Comparison of ENCODE assay signal across 21 cellular contexts in the genomic region with DNA sequence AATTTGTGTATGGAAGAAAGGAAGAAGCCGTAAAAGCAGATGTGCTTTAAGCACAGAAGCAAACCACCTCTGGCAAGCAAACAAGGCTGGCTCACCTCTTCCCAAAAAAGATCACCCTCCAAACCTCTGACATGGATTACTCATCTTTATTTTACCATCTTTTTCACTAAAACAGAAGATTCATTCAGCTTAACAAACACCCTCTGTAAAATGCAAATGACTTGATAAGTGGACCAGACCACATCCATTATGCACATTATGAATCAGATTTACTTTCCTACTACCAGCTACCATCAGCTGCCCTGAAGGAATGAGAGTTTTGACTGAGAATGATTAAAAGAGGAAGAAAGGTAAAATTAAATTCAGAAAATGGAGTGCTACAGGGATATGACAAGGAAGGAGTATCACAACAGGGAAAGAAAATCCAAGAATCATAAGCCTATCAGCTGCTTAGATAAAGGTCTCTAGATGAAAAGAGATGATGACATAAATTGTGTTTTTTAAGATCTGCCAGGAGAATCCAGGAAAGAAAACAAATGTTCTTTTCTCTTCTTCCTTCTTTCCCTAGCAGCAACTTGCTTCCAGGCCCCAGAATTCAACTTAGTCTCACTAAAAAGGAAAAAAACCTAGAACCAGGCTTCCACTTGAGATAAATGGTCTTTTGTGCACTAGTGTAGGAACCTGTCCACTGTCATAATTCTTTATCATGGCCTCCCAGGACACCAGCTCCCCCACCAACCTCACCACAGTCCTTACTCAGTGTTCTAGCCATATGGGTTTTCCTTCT. TPM values are rescaled to one million over a fixed set of nuclear protein-coding genes. Genes with fewer than 3 reads are reported as not detected.
A peak's percentile ranks its signal among the peaks of the same experiment; 100 is the strongest.
DNase-seq lines count a peak whose midpoint lies in the region; ATAC-seq and TF ChIP-seq lines count a peak whose summit lies in the region.
"Had no signal": no experiment of that assay in that cellular context is flagged by ENCODE, and none has a peak within 500 bp of the region (broad histone marks: within the 10 kb centered on the region; RNA-seq: fewer than 3 reads in every experiment).

No MANE protein-coding gene starts in this region.

- H3K79me2 ChIP-seq in PC-3 (ENCODE audit: low read length): no peaks in the 10 kb centered on the region
- H3K79me2 ChIP-seq: parathyroid adenoma had no signal

- intact Hi-C loops in activated CD8-positive, alpha-beta T cell treated with anti-CD3 and anti-CD28 coated beads for 36 hours (cut with micrococcal nuclease): no loop called here
- intact Hi-C loops in PC-3 (cut with micrococcal nuclease): no loop called here

- H3K4me3 ChIP-seq in PC-3 (ENCODE audit: low read length) (no peak overlapping the region), fibroblast of villous mesenchyme (ENCODE audit: low read depth, low read length) (no peak overlapping the region)
- H3K4me3 ChIP-seq: K562, spleen had no signal

- H3K27me3 Mint-ChIP-seq in activated CD8-positive, alpha-beta T cell treated with anti-CD3 and anti-CD28 coated beads for 36 hours: no peaks in the 10 kb centered on the region
- H3K27me3 Mint-ChIP-seq in activated CD8-positive, alpha-beta T cell treated with anti-CD3 and anti-CD28 coated beads, Interleukin-2, amount 10 ng/mL, durations not matched to agents 7 days and 5 days (ENCODE audit: low read depth): no peaks in the 10 kb centered on the region
- no peaks in the 10 kb centered on the region for H3K27me3 Mint-ChIP-seq in stimulated activated naive B cell treated with anti-CD40 and anti-IgM and Interleukin-4, amounts not matched to agents 10 μg/mL and 1 μg/mL and 100 μg/mL, for 72 hours
- H3K27me3 Mint-ChIP-seq: CD4-positive, alpha-beta T cell had no signal

- no peaks in the 10 kb centered on the region for H3K36me3 ChIP-seq in PC-3 (ENCODE audit: low read depth, low read length)

- H3K9me3 ChIP-seq in PC-3 (ENCODE audit: low read length): no peaks in the 10 kb centered on the region
- H3K9me3 ChIP-seq: spleen had no signal

- H3K9ac ChIP-seq in PC-3 (ENCODE audit: low read length): no peak overlapping the region
- H3K9ac ChIP-seq: parathyroid adenoma had no signal

- H3K4me1 ChIP-seq in PC-3 (ENCODE audit: insufficient read depth, low read length): 0 out of 2 replicates have a peak, but pooled peaks cover 6% of the 10 kb centered on the region
- H3K4me1 ChIP-seq: parathyroid adenoma had no signal

- no peaks in the 10 kb centered on the region for H3K9me2 ChIP-seq in PC-3 (replicated peaks; ENCODE audit: low read length)

- no peaks in the 10 kb centered on the region for H3K9me3 Mint-ChIP-seq in activated CD8-positive, alpha-beta T cell treated with anti-CD3 and anti-CD28 coated beads for 36 hours
- no peaks in the 10 kb centered on the region for H3K9me3 Mint-ChIP-seq in activated CD8-positive, alpha-beta T cell treated with anti-CD3 and anti-CD28 coated beads, Interleukin-2, amount 10 ng/mL, durations not matched to agents 7 days and 5 days (ENCODE audit: insufficient read depth)
- H3K9me3 Mint-ChIP-seq in stimulated activated naive B cell treated with anti-CD40 and anti-IgM and Interleukin-4, amounts not matched to agents 10 μg/mL and 1 μg/mL and 100 μg/mL, for 72 hours: no peaks in the 10 kb centered on the region
- H3K9me3 Mint-ChIP-seq: CD4-positive, alpha-beta T cell had no signal

- H3K4me1 Mint-ChIP-seq in activated CD8-positive, alpha-beta T cell treated with anti-CD3 and anti-CD28 coated beads for 36 hours (ENCODE audit: low read depth): peaks cover 12% of the 10 kb centered on the region
- H3K4me1 Mint-ChIP-seq in activated CD8-positive, alpha-beta T cell treated with anti-CD3 and anti-CD28 coated beads, Interleukin-2, amount 10 ng/mL, durations not matched to agents 7 days and 5 days (ENCODE audit: low read depth): no peaks in the 10 kb centered on the region
- H3K4me1 Mint-ChIP-seq in stimulated activated naive B cell treated with anti-CD40 and anti-IgM and Interleukin-4, amounts not matched to agents 10 μg/mL and 1 μg/mL and 100 μg/mL, for 72 hours: peaks cover 50 to 56% of the 10 kb centered on the region in 2 donors

- H3K27ac Mint-ChIP-seq in activated CD8-positive, alpha-beta T cell treated with anti-CD3 and anti-CD28 coated beads for 36 hours: no peak overlapping the region
- no peak overlapping the region for H3K27ac Mint-ChIP-seq in activated CD8-positive, alpha-beta T cell treated with anti-CD3 and anti-CD28 coated beads, Interleukin-2, amount 10 ng/mL, durations not matched to agents 7 days and 5 days
- peak overlapping the region; percentile 20 for H3K27ac Mint-ChIP-seq in stimulated activated naive B cell treated with anti-CD40 and anti-IgM and Interleukin-4, amounts not matched to agents 10 μg/mL and 1 μg/mL and 100 μg/mL, for 72 hours
- H3K27ac Mint-ChIP-seq: CD4-positive, alpha-beta T cell had no signal

- DNase-seq in activated CD8-positive, alpha-beta T cell treated with anti-CD3 and anti-CD28 coated beads for 36 hours: no peak
- DNase-seq in activated CD8-positive, alpha-beta T cell treated with anti-CD3 and anti-CD28 coated beads, Interleukin-2, amount 10 ng/mL, durations not matched to agents 7 days and 5 days: no peak
- DNase-seq in PC-3: no peak
- DNase-seq in fibroblast of villous mesenchyme (ENCODE audit: low read depth): peak; percentile 28
- no peak for DNase-seq in stimulated activated naive B cell treated with anti-CD40 and anti-IgM and Interleukin-4, amounts not matched to agents 10 μg/mL and 1 μg/mL and 100 μg/mL, for 72 hours
- DNase-seq in nucleus accumbens (lab: John Stamatoyannopoulos, UW): no peak
- no peak for DNase-seq in UCSD-AML1 (lab: John Stamatoyannopoulos, UW; ENCODE audit: unreplicated experiment)
- DNase-seq: activated naive CD4-positive, alpha-beta T cell treated with anti-CD3 and anti-CD28 coated beads, Interleukin-2, amount 50 U/mL, for 16 hours; caudate nucleus; CD4-positive, alpha-beta T cell; left cardiac atrium; midbrain; NCI-H1092; NCI-H2107; spleen; stimulated activated naive CD4-positive, alpha-beta T cell treated with Interleukin-2 at 50 U/mL for 16 hours had no signal

- BruUV-seq in PC-3 (replicated peaks; lab: Mats Ljungman, UMichigan): no TSS peak

- no peaks in the 10 kb centered on the region for H3K27me3 ChIP-seq in PC-3 (ENCODE audit: low read length)
- H3K27me3 ChIP-seq: spleen had no signal

- POLR2A ChIA-PET in activated CD8-positive, alpha-beta T cell treated with anti-CD3 and anti-CD28 coated beads for 36 hours (lab: Charles Lee): interaction anchor here (0.8 kb wide), 1 partner anchor 159 kb away, joined by 5 read pairs; no protein-coding TSS in a partner anchor
- POLR2A ChIA-PET in activated CD8-positive, alpha-beta T cell treated with anti-CD3 and anti-CD28 coated beads, Interleukin-2, amount 10 ng/mL, durations not matched to agents 7 days and 5 days (lab: Charles Lee): no interaction called here
- POLR2A ChIA-PET in PC-3 (lab: Charles Lee; ENCODE audit: unreplicated experiment): interaction anchor here (0.7 kb wide), 1 partner anchor 392 kb away, joined by 4 read pairs; no protein-coding TSS in a partner anchor

- no peak for TF ChIP-seq CTCF in activated CD8-positive, alpha-beta T cell treated with anti-CD3 and anti-CD28 coated beads for 36 hours (IDR thresholded peaks at IDR 0.05)
- TF ChIP-seq CTCF in PC-3 (conservative IDR thresholded peaks at IDR 0.05; ENCODE audit: low read depth, low read length) (no peak), fibroblast of villous mesenchyme (IDR thresholded peaks at IDR 0.05; ENCODE audit: insufficient read depth, low read depth, low read length) (no peak)

- no peaks in the 10 kb centered on the region for H3F3A ChIP-seq in PC-3 (ENCODE audit: low read length, unreplicated experiment)

- no peaks in the 10 kb centered on the region for H4K20me1 ChIP-seq in PC-3 (ENCODE audit: low read length)

- ATAC-seq in activated CD8-positive, alpha-beta T cell treated with anti-CD3 and anti-CD28 coated beads for 36 hours: peak; percentile 66
- ATAC-seq in activated CD8-positive, alpha-beta T cell treated with anti-CD3 and anti-CD28 coated beads, Interleukin-2, amount 10 ng/mL, durations not matched to agents 7 days and 5 days: no peak
- ATAC-seq in PC-3 (peak; percentile 88), GM21515 (IDR thresholded peaks at IDR 0.05; ENCODE audit: unreplicated experiment) (no peak)
- ATAC-seq in stimulated activated naive B cell treated with anti-CD40 and anti-IgM and Interleukin-4, amounts not matched to agents 10 μg/mL and 1 μg/mL and 100 μg/mL, for 72 hours (replicated peaks): peak; percentile 88 to 93
- ATAC-seq: K562, Panc1 had no signal

- H3K4me2 ChIP-seq in PC-3 (ENCODE audit: low read length): no peak overlapping the region

- H2AFZ ChIP-seq in PC-3 (ENCODE audit: low read length): no peak overlapping the region
- H2AFZ ChIP-seq: parathyroid adenoma had no signal

- CTCF ChIA-PET in activated CD8-positive, alpha-beta T cell treated with anti-CD3 and anti-CD28 coated beads for 36 hours (lab: Charles Lee): interaction anchor here (0.6 to 2.0 kb wide), 3 partner anchors 10 to 1898 kb away, joined by 3 to 4 read pairs (median 3); no protein-coding TSS in a partner anchor
- CTCF ChIA-PET in activated CD8-positive, alpha-beta T cell treated with anti-CD3 and anti-CD28 coated beads, Interleukin-2, amount 10 ng/mL, durations not matched to agents 7 days and 5 days (lab: Charles Lee): interaction anchor here (1.4 kb wide), 1 partner anchor 54 kb away, joined by 3 read pairs; no protein-coding TSS in a partner anchor
- CTCF ChIA-PET in PC-3 (lab: Charles Lee): no interaction called here

- no peaks in the 10 kb centered on the region for H3K36me3 Mint-ChIP-seq in activated CD8-positive, alpha-beta T cell treated with anti-CD3 and anti-CD28 coated beads for 36 hours (ENCODE audit: low read depth)
- no peaks in the 10 kb centered on the region for H3K36me3 Mint-ChIP-seq in activated CD8-positive, alpha-beta T cell treated with anti-CD3 and anti-CD28 coated beads, Interleukin-2, amount 10 ng/mL, durations not matched to agents 7 days and 5 days (ENCODE audit: low read depth)
- peaks cover 10 to 19% of the 10 kb centered on the region in 2 donors for H3K36me3 Mint-ChIP-seq in stimulated activated naive B cell treated with anti-CD40 and anti-IgM and Interleukin-4, amounts not matched to agents 10 μg/mL and 1 μg/mL and 100 μg/mL, for 72 hours

- H3K4me3 Mint-ChIP-seq in activated CD8-positive, alpha-beta T cell treated with anti-CD3 and anti-CD28 coated beads for 36 hours: no peak overlapping the region
- no peak overlapping the region for H3K4me3 Mint-ChIP-seq in activated CD8-positive, alpha-beta T cell treated with anti-CD3 and anti-CD28 coated beads, Interleukin-2, amount 10 ng/mL, durations not matched to agents 7 days and 5 days
- no peak overlapping the region for H3K4me3 Mint-ChIP-seq in stimulated activated naive B cell treated with anti-CD40 and anti-IgM and Interleukin-4, amounts not matched to agents 10 μg/mL and 1 μg/mL and 100 μg/mL, for 72 hours
- H3K4me3 Mint-ChIP-seq: CD4-positive, alpha-beta T cell had no signal

- H3K27ac ChIP-seq in PC-3 (ENCODE audit: low read length): no peak overlapping the region
- H3K27ac ChIP-seq: parathyroid adenoma, spleen, VCaP had no signal

RNA-seq across cellular contexts. Expression of gene JAZF1, which starts 47.4 kb away (rescaled TPM):
- 1 to 10 TPM; 3.3 to 4.0 TPM for total RNA-seq in activated CD8-positive, alpha-beta T cell treated with anti-CD3 and anti-CD28 coated beads for 36 hours
- total RNA-seq in activated CD8-positive, alpha-beta T cell treated with anti-CD3 and anti-CD28 coated beads, Interleukin-2, amount 10 ng/mL, durations not matched to agents 7 days and 5 days: 1 to 10 TPM; 2.8 to 3.3 TPM
- total RNA-seq in PC-3 (2014; rRNA removed): 2.2 and 2.3 TPM in 2 replicates
- 32.9 and 38.4 TPM in 2 replicates for total RNA-seq in fibroblast of villous mesenchyme

Comparison
In these comparisons a context has a peak if more than half of its experiments do, and no peak if none do; other contexts are left out.
1. ATAC-seq: peak in activated CD8-positive, alpha-beta T cell treated with anti-CD3 and anti-CD28 coated beads for 36 hours (single experiment), PC-3 (single experiment) and stimulated activated naive B cell treated with anti-CD40 and anti-IgM and Interleukin-4, amounts not matched to agents 10 μg/mL and 1 μg/mL and 100 μg/mL, for 72 hours (2 of 2); none in activated CD8-positive, alpha-beta T cell treated with anti-CD3 and anti-CD28 coated beads, Interleukin-2, amount 10 ng/mL, durations not matched to agents 7 days and 5 days (single experiment) and GM21515 (single experiment).